In the genomic region with DNA sequence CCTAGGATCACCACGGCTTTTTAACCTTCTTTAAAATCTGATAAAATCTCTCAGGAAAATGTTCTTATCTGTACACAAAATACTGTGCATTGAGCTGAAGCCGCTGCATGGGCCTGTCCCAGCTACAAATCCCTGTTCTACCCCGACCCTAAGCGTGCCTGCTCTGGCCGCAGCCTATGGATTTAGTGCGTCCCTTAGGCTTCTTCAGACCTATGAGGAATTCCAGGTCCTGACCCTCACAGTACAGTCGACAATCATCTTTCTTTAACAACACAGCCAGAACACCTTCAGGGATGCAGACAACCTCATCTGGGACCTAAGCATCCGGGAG, we compare ENCODE assay signal across 8 cellular contexts. TPM values are rescaled to one million over a fixed set of nuclear protein-coding genes. Genes with fewer than 3 reads are reported as not detected.
DNase-seq lines count a peak whose midpoint lies in the region; ATAC-seq, FAIRE-seq and TF ChIP-seq lines count a peak whose summit lies in the region.

No MANE protein-coding gene starts in this region.

- TF ChIP-seq POLR2A in gastroesophageal sphincter (IDR thresholded peaks at IDR 0.05) = no peak

- peaks cover 40% of the 10 kb centered on the region for H3K79me2 ChIP-seq in SU-DHL-6 (ENCODE audit: insufficient read depth, low read length)

- H3F3A ChIP-seq in SU-DHL-6 (ENCODE audit: insufficient read depth) = peaks cover 17% of the 10 kb centered on the region

- TF ChIP-seq CTCF in left ventricle myocardium inferior (IDR thresholded peaks at IDR 0.05; ENCODE audit: borderline replicate concordance) (no peak), SU-DHL-6 (IDR thresholded peaks at IDR 0.05; ENCODE audit: insufficient read depth, low read length, poor library complexity, severe bottlenecking) (no peak), kidney (IDR thresholded peaks at IDR 0.05; ENCODE audit: borderline replicate concordance, extremely low read depth, insufficient read depth) (no peak), upper lobe of right lung (IDR thresholded peaks at IDR 0.05) (no peak), gastroesophageal sphincter (IDR thresholded peaks at IDR 0.05) (no peak)

- no peaks in the 10 kb centered on the region for H4K20me1 ChIP-seq in SU-DHL-6 (ENCODE audit: low read depth, low read length)

- no peak for TF ChIP-seq EP300 in gastroesophageal sphincter (IDR thresholded peaks at IDR 0.05)

- H3K36me3 ChIP-seq in left ventricle myocardium inferior (no peaks in the 10 kb centered on the region), SU-DHL-6 (ENCODE audit: low read length) (no peaks in the 10 kb centered on the region), kidney (ENCODE audit: control insufficient read depth in 1 of 2, insufficient read depth in 2 of 2, low read length in 2 of 2) (no peaks in the 10 kb centered on the region), upper lobe of right lung (no peaks in the 10 kb centered on the region), gastroesophageal sphincter (no peaks in the 10 kb centered on the region)

- peak overlapping the region; percentile 82 for H2AFZ ChIP-seq in SU-DHL-6 (ENCODE audit: low read depth, low read length, severe bottlenecking)

- 43 to 51% methylated on average over 5 to 8 of the region's 8 CpGs for WGBS in gastroesophageal sphincter (ENCODE audit: low coverage in 1 of 2), 2 donors

- DNase-seq in left ventricle myocardium inferior (no peak), Right ventricle myocardium inferior (ENCODE audit: missing footprints) (no peak), kidney (no peak), upper lobe of right lung (no peak), frontal cortex (ENCODE audit: low spot score in 2 of 2) (no peak)

- H3K4me1 ChIP-seq in left ventricle myocardium inferior (peaks cover 43% of the 10 kb centered on the region), kidney (ENCODE audit: control insufficient read depth in 1 of 2, insufficient read depth in 1 of 2, low read depth in 1 of 2, low read length in 2 of 2) (peaks cover 8 to 13% of the 10 kb centered on the region in 2 donors), upper lobe of right lung (peaks cover 17% of the 10 kb centered on the region), gastroesophageal sphincter (peaks cover 0 to 40% (median 12%) of the 10 kb centered on the region in 3 donors)

- peak overlapping the region; percentile 100 for H3K4me2 ChIP-seq in SU-DHL-6 (ENCODE audit: low read depth, low read length, poor library complexity, severe bottlenecking)

- no peaks in the 10 kb centered on the region for H3K9me2 ChIP-seq in SU-DHL-6 (replicated peaks; ENCODE audit: insufficient read depth, low read length)

- H3K4me3 ChIP-seq in left ventricle myocardium inferior (peak overlapping the region; percentile 82), SU-DHL-6 (ENCODE audit: insufficient read depth, low read length, poor library complexity, severe bottlenecking) (no peak overlapping the region), kidney (ENCODE audit: low read length in 2 of 2) (peak overlapping the region; percentile 49 to 94), upper lobe of right lung (peak overlapping the region; percentile 81), gastroesophageal sphincter (peak overlapping the region in 1 of 2 donors; percentile 60)

- intact Hi-C loops in left ventricle myocardium inferior (cut with micrococcal nuclease) = no loop called here
- intact Hi-C loops in Right ventricle myocardium inferior (cut with DNase I) = loop anchor here (1.0 to 2.0 kb wide), 2 partner anchors 29 to 107 kb away; a partner anchor contains a TSS
- intact Hi-C loops in kidney (cut with DNase I) = no loop called here
- intact Hi-C loops in upper lobe of right lung (cut with DNase I) = no loop called here

- H3K27ac ChIP-seq in left ventricle myocardium inferior (replicated peaks) (no peak overlapping the region), SU-DHL-6 (ENCODE audit: low read depth, low read length) (no peak overlapping the region), kidney (ENCODE audit: low read depth in 2 of 2, low read length in 2 of 2) (no peak overlapping the region), upper lobe of right lung (no peak overlapping the region), gastroesophageal sphincter (peak overlapping the region in 2 of 4 donors; percentile 27 to 49)

- no peaks in the 10 kb centered on the region for H3K9me3 ChIP-seq in left ventricle myocardium inferior (replicated peaks)
- H3K9me3 ChIP-seq in SU-DHL-6 (ENCODE audit: insufficient read depth, low read length) = no peaks in the 10 kb centered on the region
- no peaks in the 10 kb centered on the region for H3K9me3 ChIP-seq in kidney (ENCODE audit: control insufficient read depth in 1 of 2, low read length in 2 of 2)
- no peaks in the 10 kb centered on the region for H3K9me3 ChIP-seq in upper lobe of right lung
- H3K9me3 ChIP-seq in gastroesophageal sphincter = no peaks in the 10 kb centered on the region

- ATAC-seq in Right ventricle myocardium inferior (no peak), upper lobe of right lung (no peak), GM18519 (IDR thresholded peaks at IDR 0.05; ENCODE audit: low FRiP score, unreplicated experiment) (no peak), gastroesophageal sphincter (no peak)

- no peak for FAIRE-seq in kidney (lab: Jason Lieb, UNC)
- FAIRE-seq in frontal cortex (lab: Jason Lieb, UNC) = no peak

- peak overlapping the region; percentile 93 for H3K9ac ChIP-seq in SU-DHL-6 (ENCODE audit: low read length)
- peak overlapping the region in 1 of 2 donors; percentile 28 for H3K9ac ChIP-seq in kidney (ENCODE audit: low read length in 2 of 2)

- H3K27me3 ChIP-seq in left ventricle myocardium inferior (ENCODE audit: low read depth) (no peaks in the 10 kb centered on the region), SU-DHL-6 (ENCODE audit: low read length) (no peaks in the 10 kb centered on the region), upper lobe of right lung (no peaks in the 10 kb centered on the region), gastroesophageal sphincter (no peaks in the 10 kb centered on the region)

RNA-seq across cellular contexts. Expression of a gene that starts 0.5 kb away (rescaled TPM):
- total RNA-seq in left ventricle myocardium inferior = 8.6 TPM
- total RNA-seq in Right ventricle myocardium inferior = 8.1 TPM
- 11.7 TPM for total RNA-seq in kidney
- polyA plus RNA-seq in kidney (ENCODE audit: insufficient read depth, low read depth, low replicate concordance) = 2.9 TPM
- 9.3 TPM for total RNA-seq in upper lobe of right lung
- total RNA-seq in frontal cortex = 27.3 TPM
- 1 to 10 TPM; 5.9 to 7.3 (median 6.4) TPM for total RNA-seq in gastroesophageal sphincter

RNA-seq across cellular contexts. Expression of a gene that starts 1.9 kb away (rescaled TPM):
- 2.1 TPM for total RNA-seq in left ventricle myocardium inferior
- 3.1 TPM for total RNA-seq in Right ventricle myocardium inferior
- 11.8 TPM for total RNA-seq in kidney
- polyA plus RNA-seq in kidney (ENCODE audit: insufficient read depth, low read depth, low replicate concordance) = 19.8 TPM
- 13.2 TPM for total RNA-seq in upper lobe of right lung
- total RNA-seq in frontal cortex = 73.8 TPM
- total RNA-seq in gastroesophageal sphincter = 1 to 10 TPM; 2.3 to 8.6 (median 5.5) TPM

RNA-seq across cellular contexts. Expression of a gene that starts 28.5 kb away (rescaled TPM):
- total RNA-seq in left ventricle myocardium inferior = 59.7 TPM
- 53.7 TPM for total RNA-seq in Right ventricle myocardium inferior
- total RNA-seq in kidney = 74.8 TPM
- polyA plus RNA-seq in kidney (ENCODE audit: insufficient read depth, low read depth, low replicate concordance) = 170 TPM
- 55.2 TPM for total RNA-seq in upper lobe of right lung
- 125 TPM for total RNA-seq in frontal cortex
- 100 to 1,000 TPM in 3 of 4 donors, 10 to 100 TPM in 1; 96.8 to 128 (median 115) TPM for total RNA-seq in gastroesophageal sphincter

RNA-seq across cellular contexts. Expression of a gene that starts 37.0 kb away (rescaled TPM):
- total RNA-seq in left ventricle myocardium inferior (7.5 TPM), Right ventricle myocardium inferior (17.2 TPM), kidney (45.1 TPM), upper lobe of right lung (44.3 TPM), frontal cortex (15.5 TPM), gastroesophageal sphincter (10 to 100 TPM in 1 of 4 donors, 1 to 10 TPM in 3; 5.6 to 10.1 (median 8.9) TPM)
- 85.0 TPM for polyA plus RNA-seq in kidney (ENCODE audit: insufficient read depth, low read depth, low replicate concordance)

RNA-seq across cellular contexts. Expression of a gene that starts 37.8 kb away (rescaled TPM):
- total RNA-seq in left ventricle myocardium inferior (0.16 TPM), Right ventricle myocardium inferior (not detected), kidney (0.54 TPM), upper lobe of right lung (0.35 TPM), frontal cortex (0.41 TPM), gastroesophageal sphincter (under 1 TPM in 1 of 4 donors, not detected in 3; 0.39 TPM)
- not detected for polyA plus RNA-seq in kidney (ENCODE audit: insufficient read depth, low read depth, low replicate concordance)
